1 cellular context compared by ENCODE assay signal in genomic region chr19:39532233-39533002, GRCh38.
TF ChIP-seq lines count a peak whose summit lies in the region.

A gene with protein sequence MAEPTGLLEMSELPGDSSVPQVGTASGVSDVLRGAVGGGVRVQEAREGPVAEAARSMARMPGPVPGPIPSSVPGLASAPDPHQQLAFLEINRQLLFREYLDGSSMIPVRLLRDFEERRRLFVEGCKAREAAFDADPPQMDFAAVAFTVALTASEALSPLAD (minus strand): TSS chr19:39532852. CDS start chr19:39532802, 50 bp downstream.

TF ChIP-seq in K562, 482 proteins besides CTCF, POLR2A, EP300 and RAD21 (continued from another document and continues in another):
- no peak for TF ChIP-seq ZNF407 (IDR thresholded peaks at IDR 0.05; ENCODE audit: low read depth)
- peak; percentile 54 for TF ChIP-seq PHF20 (IDR thresholded peaks at IDR 0.05; ENCODE audit: partially characterized antibody)
- no peak for TF ChIP-seq SRSF1 (IDR thresholded peaks at IDR 0.05; ENCODE audit: low read depth, low read length)
- TF ChIP-seq ZBTB33 (CRISPR knock-in tag; IDR thresholded peaks at IDR 0.05) = peak; percentile 62
- TF ChIP-seq GATA2 (CRISPR knock-in tag; IDR thresholded peaks at IDR 0.05) = no peak
- TF ChIP-seq JUND (IDR thresholded peaks at IDR 0.05; ENCODE audit: borderline replicate concordance, low read depth, low read length) = peak; percentile 66
- TF ChIP-seq JUND (tag; IDR thresholded peaks at IDR 0.05; ENCODE audit: borderline replicate concordance, low read depth, low read length) = no peak; the same call in 2 of the 3 replicates
- TF ChIP-seq MAFK (IDR thresholded peaks at IDR 0.05; ENCODE audit: low read length) = peak; percentile 8; the same call in 1 of the 2 replicates
- TF ChIP-seq CHD2 (IDR thresholded peaks at IDR 0.05; ENCODE audit: low read depth, low read length) = no peak
- TF ChIP-seq, protein P1, sequence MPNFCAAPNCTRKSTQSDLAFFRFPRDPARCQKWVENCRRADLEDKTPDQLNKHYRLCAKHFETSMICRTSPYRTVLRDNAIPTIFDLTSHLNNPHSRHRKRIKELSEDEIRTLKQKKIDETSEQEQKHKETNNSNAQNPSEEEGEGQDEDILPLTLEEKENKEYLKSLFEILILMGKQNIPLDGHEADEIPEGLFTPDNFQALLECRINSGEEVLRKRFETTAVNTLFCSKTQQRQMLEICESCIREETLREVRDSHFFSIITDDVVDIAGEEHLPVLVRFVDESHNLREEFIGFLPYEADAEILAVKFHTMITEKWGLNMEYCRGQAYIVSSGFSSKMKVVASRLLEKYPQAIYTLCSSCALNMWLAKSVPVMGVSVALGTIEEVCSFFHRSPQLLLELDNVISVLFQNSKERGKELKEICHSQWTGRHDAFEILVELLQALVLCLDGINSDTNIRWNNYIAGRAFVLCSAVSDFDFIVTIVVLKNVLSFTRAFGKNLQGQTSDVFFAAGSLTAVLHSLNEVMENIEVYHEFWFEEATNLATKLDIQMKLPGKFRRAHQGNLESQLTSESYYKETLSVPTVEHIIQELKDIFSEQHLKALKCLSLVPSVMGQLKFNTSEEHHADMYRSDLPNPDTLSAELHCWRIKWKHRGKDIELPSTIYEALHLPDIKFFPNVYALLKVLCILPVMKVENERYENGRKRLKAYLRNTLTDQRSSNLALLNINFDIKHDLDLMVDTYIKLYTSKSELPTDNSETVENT (CRISPR knock-in tag; IDR thresholded peaks at IDR 0.05) = no peak; the same call in 1 of the 2 replicates
- no peak for TF ChIP-seq ZNF124 (CRISPR knock-in tag; IDR thresholded peaks at IDR 0.05)
- no peak for TF ChIP-seq CBX2 (IDR thresholded peaks at IDR 0.05; ENCODE audit: insufficient read depth, low read length, poor library complexity, severe bottlenecking)
- no peak for TF ChIP-seq ZNF282 (CRISPR knock-in tag; IDR thresholded peaks at IDR 0.05)
- TF ChIP-seq THRAP3 (IDR thresholded peaks at IDR 0.05; ENCODE audit: borderline replicate concordance) = no peak
- TF ChIP-seq SETDB1 (IDR thresholded peaks at IDR 0.05; ENCODE audit: low read length) = peak; percentile 28
- TF ChIP-seq E2F3 (CRISPR knock-in tag; IDR thresholded peaks at IDR 0.05) = no peak
- TF ChIP-seq, protein P2, sequence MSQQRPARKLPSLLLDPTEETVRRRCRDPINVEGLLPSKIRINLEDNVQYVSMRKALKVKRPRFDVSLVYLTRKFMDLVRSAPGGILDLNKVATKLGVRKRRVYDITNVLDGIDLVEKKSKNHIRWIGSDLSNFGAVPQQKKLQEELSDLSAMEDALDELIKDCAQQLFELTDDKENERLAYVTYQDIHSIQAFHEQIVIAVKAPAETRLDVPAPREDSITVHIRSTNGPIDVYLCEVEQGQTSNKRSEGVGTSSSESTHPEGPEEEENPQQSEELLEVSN (IDR thresholded peaks at IDR 0.05; ENCODE audit: borderline replicate concordance in 1 of 2, extremely low read depth in 1 of 2, insufficient read depth in 1 of 2, insufficient read length in 1 of 2, low read depth in 1 of 2, low read length in 1 of 2, poor library complexity in 1 of 2, severe bottlenecking in 1 of 2) = peak; percentile 18 to 50
- TF ChIP-seq, protein P3, sequence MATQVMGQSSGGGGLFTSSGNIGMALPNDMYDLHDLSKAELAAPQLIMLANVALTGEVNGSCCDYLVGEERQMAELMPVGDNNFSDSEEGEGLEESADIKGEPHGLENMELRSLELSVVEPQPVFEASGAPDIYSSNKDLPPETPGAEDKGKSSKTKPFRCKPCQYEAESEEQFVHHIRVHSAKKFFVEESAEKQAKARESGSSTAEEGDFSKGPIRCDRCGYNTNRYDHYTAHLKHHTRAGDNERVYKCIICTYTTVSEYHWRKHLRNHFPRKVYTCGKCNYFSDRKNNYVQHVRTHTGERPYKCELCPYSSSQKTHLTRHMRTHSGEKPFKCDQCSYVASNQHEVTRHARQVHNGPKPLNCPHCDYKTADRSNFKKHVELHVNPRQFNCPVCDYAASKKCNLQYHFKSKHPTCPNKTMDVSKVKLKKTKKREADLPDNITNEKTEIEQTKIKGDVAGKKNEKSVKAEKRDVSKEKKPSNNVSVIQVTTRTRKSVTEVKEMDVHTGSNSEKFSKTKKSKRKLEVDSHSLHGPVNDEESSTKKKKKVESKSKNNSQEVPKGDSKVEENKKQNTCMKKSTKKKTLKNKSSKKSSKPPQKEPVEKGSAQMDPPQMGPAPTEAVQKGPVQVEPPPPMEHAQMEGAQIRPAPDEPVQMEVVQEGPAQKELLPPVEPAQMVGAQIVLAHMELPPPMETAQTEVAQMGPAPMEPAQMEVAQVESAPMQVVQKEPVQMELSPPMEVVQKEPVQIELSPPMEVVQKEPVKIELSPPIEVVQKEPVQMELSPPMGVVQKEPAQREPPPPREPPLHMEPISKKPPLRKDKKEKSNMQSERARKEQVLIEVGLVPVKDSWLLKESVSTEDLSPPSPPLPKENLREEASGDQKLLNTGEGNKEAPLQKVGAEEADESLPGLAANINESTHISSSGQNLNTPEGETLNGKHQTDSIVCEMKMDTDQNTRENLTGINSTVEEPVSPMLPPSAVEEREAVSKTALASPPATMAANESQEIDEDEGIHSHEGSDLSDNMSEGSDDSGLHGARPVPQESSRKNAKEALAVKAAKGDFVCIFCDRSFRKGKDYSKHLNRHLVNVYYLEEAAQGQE (CRISPR knock-in tag; IDR thresholded peaks at IDR 0.05; ENCODE audit: low read depth) = 0 out of 2 replicates have a peak, but pooled peaks have one; percentile 65
- TF ChIP-seq ATF6 (CRISPR knock-in tag; IDR thresholded peaks at IDR 0.05) = 0 out of 2 replicates have a peak, but pooled peaks have one; percentile 47
- TF ChIP-seq HDAC3 (IDR thresholded peaks at IDR 0.05; ENCODE audit: borderline replicate concordance, partially characterized antibody) = no peak
- TF ChIP-seq CHD1 (IDR thresholded peaks at IDR 0.05; ENCODE audit: low read length) = peak; percentile 80
- TF ChIP-seq YY1 (IDR thresholded peaks at IDR 0.05; ENCODE audit: borderline replicate concordance in 1 of 3, control insufficient read depth in 1 of 3, extremely low read depth in 1 of 3, insufficient read depth in 3 of 3, insufficient read length in 1 of 3, insufficient replicate concordance in 2 of 3, low read depth in 1 of 3, low read length in 2 of 3) = peak; percentile 43 to 84 (median 76)
- TF ChIP-seq ZC3H11A (IDR thresholded peaks at IDR 0.05; ENCODE audit: low read depth, low read length) = no peak
- TF ChIP-seq TRIM24 (IDR thresholded peaks at IDR 0.05) = no peak
- TF ChIP-seq ZNF239 (CRISPR knock-in tag; IDR thresholded peaks at IDR 0.05) = no peak
- TF ChIP-seq MTA1 (IDR thresholded peaks at IDR 0.05; ENCODE audit: borderline replicate concordance) = no peak
- no peak for TF ChIP-seq ZNF253 (CRISPR knock-in tag; conservative IDR thresholded peaks at IDR 0.05)
- TF ChIP-seq ZNF347 (CRISPR knock-in tag; IDR thresholded peaks at IDR 0.05; ENCODE audit: low read depth) = no peak
- TF ChIP-seq TBP (optimal IDR thresholded peaks at IDR 0.05; ENCODE audit: low read depth, low read length) = peak; percentile 79
- peak in 1 of 2 experiments; percentile 62; a peak in 1 of 4 replicates for TF ChIP-seq SIN3A (IDR thresholded peaks at IDR 0.05; ENCODE audit: borderline replicate concordance in 2 of 2, control insufficient read depth in 1 of 2, low read depth in 2 of 2, low read length in 2 of 2)
- no peak for TF ChIP-seq RBM15 (IDR thresholded peaks at IDR 0.05; ENCODE audit: insufficient read depth, low read length)
